ENCODE assay signal across 10 cellular contexts in the genomic region with DNA sequence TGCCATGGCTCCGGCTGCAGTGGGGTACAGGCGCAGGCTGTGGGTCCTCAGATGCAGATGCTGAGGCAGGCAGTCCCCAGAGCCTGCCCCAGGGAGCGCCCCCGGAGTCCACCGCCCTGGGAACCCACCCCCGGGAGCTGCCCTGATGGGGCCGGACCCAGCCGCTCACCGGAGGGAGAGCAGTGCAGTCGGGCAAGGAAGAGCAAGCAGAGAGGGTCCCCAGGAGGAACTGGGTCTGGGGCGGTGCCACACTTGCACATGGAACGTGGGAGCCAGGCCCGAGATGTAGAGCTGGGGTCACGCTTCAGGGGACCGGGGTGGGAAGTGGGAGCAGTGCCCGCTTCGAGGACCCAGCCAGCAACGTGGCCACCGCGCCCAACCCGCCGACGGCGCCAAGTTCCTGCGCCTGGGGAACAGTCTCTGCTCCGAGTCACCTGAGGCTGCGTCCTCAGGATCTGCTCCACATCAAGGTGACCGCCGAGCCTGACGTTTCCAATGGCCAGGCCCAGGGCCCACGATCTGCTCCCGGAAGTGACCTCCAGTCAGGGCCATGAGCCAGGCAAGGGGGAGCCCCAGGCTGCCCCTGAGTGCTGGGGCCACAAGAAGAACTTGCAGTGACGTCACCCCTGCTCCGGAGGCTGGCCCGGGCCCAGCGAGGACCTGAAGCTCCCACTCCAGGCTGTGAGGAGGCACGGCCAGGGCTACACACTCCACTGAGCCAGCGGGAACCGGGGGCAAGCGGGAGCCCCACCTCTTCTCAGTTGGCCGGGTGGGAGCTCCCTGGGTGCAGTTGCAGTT. TPM values are rescaled to one million over a fixed set of nuclear protein-coding genes. Genes with fewer than 3 reads are reported as not detected.
A peak's percentile ranks its signal among the peaks of the same experiment; 100 is the strongest.
DNase-seq lines count a peak whose midpoint lies in the region; ATAC-seq and TF ChIP-seq lines count a peak whose summit lies in the region.
"Had no signal": no experiment of that assay in that cellular context is flagged by ENCODE, and none has a peak within 500 bp of the region (broad histone marks: within the 10 kb centered on the region; RNA-seq: fewer than 3 reads in every experiment).

No MANE protein-coding gene starts in this region.

- H3K4me3 ChIP-seq in GM23338 (no peak overlapping the region), skeletal muscle satellite cell (ENCODE audit: low read length) (no peak overlapping the region)
- H3K4me3 ChIP-seq: BLaER1 treated with 17β-estradiol and CSF1 and Interleukin-3, amounts not matched to agents 10 nM and 100 nM had no signal

- DNase-seq in GM23338 (ENCODE audit: low spot score) (peak; percentile 2), chondrocyte (ENCODE audit: low spot score) (peak; percentile 79), iPS-NIHi11 (ENCODE audit: low spot score) (peak; percentile 7), hippocampal formation (lab: John Stamatoyannopoulos, UW) (no peak), SW 1271 (lab: John Stamatoyannopoulos, UW) (no peak), glomerular visceral epithelial cell (ENCODE audit: extremely low spot score) (no peak), NCI-H2029 treated with DMSO at 0.1 percent for 48 hours (lab: John Stamatoyannopoulos, UW) (no peak)

- H3K79me2 ChIP-seq in GM23338 (replicated peaks; ENCODE audit: insufficient read depth), result no peaks in the 10 kb centered on the region

- H3K27me3 Mint-ChIP-seq in GM23338 (ENCODE audit: insufficient read depth, low read depth, poor library complexity) (no peaks in the 10 kb centered on the region), chondrocyte (ENCODE audit: low read depth) (peaks cover 12% of the 10 kb centered on the region)
- H3K27me3 Mint-ChIP-seq: dendritic cell treated with granulocyte-macrophage colony-stimulating factor and Interleukin-4, amounts not matched to agents 40 ng/mL and 50 ng/mL, for 4 days had no signal

- H3K27ac Mint-ChIP-seq in GM23338 (no peak overlapping the region), chondrocyte (ENCODE audit: unreplicated experiment) (no peak overlapping the region)
- H3K27ac Mint-ChIP-seq: dendritic cell treated with granulocyte-macrophage colony-stimulating factor and Interleukin-4, amounts not matched to agents 40 ng/mL and 50 ng/mL, for 4 days had no signal

- H3K9me2 ChIP-seq in GM23338 (ENCODE audit: insufficient read depth), result no peaks in the 10 kb centered on the region

- peak overlapping the region; percentile 59; the same call in 1 of the 2 replicates for H2AFZ ChIP-seq in GM23338

- H3K4me1 ChIP-seq in GM23338 (ENCODE audit: insufficient read depth) (no peaks in the 10 kb centered on the region), skeletal muscle satellite cell (ENCODE audit: control insufficient read depth, insufficient read depth, low read length) (no peaks in the 10 kb centered on the region)

- H3K9me3 Mint-ChIP-seq in GM23338, result no peaks in the 10 kb centered on the region
- H3K9me3 Mint-ChIP-seq in chondrocyte (ENCODE audit: low read depth), result peaks cover 9% of the 10 kb centered on the region
- H3K9me3 Mint-ChIP-seq: dendritic cell treated with granulocyte-macrophage colony-stimulating factor and Interleukin-4, amounts not matched to agents 40 ng/mL and 50 ng/mL, for 4 days had no signal

- no peaks in the 10 kb centered on the region for H3K9me3 ChIP-seq in skeletal muscle satellite cell (replicated peaks; ENCODE audit: low read length)

- H3K4me2 ChIP-seq in GM23338 (no peak overlapping the region), skeletal muscle satellite cell (ENCODE audit: low read length) (peak overlapping the region; percentile 11)
- H3K4me2 ChIP-seq: BLaER1 treated with 17β-estradiol and CSF1 and Interleukin-3, amounts not matched to agents 10 nM and 100 nM had no signal

- ATAC-seq in GM23338, result peak; percentile 50

- no peaks in the 10 kb centered on the region for H3K4me1 Mint-ChIP-seq in GM23338
- no peaks in the 10 kb centered on the region for H3K4me1 Mint-ChIP-seq in chondrocyte (ENCODE audit: low read depth)

- H3K4me3 Mint-ChIP-seq in GM23338, result no peak overlapping the region
- no peak overlapping the region for H3K4me3 Mint-ChIP-seq in chondrocyte (ENCODE audit: unreplicated experiment)
- H3K4me3 Mint-ChIP-seq: dendritic cell treated with granulocyte-macrophage colony-stimulating factor and Interleukin-4, amounts not matched to agents 40 ng/mL and 50 ng/mL, for 4 days had no signal

- no peak for TF ChIP-seq CTCF in GM23338 (conservative IDR thresholded peaks at IDR 0.05; ENCODE audit: low read depth in 2 of 2)
- no peak for TF ChIP-seq CTCF in chondrocyte (IDR thresholded peaks at IDR 0.05)

- H3K27ac ChIP-seq in GM23338 (ENCODE audit: low read depth), result no peak overlapping the region
- H3K27ac ChIP-seq: BLaER1 treated with 17β-estradiol and CSF1 and Interleukin-3, amounts not matched to agents 10 nM and 100 nM had no signal

- H3K36me3 Mint-ChIP-seq in GM23338 (ENCODE audit: low read depth) (no peaks in the 10 kb centered on the region), chondrocyte (ENCODE audit: low read depth) (peaks cover 2% of the 10 kb centered on the region)

- H3K27me3 ChIP-seq in GM23338 (ENCODE audit: insufficient read depth), result no peaks in the 10 kb centered on the region
- peaks cover 5% of the 10 kb centered on the region for H3K27me3 ChIP-seq in skeletal muscle satellite cell (ENCODE audit: control insufficient read depth, insufficient read depth, low read length)
- H3K27me3 ChIP-seq: BLaER1 treated with 17β-estradiol and CSF1 and Interleukin-3, amounts not matched to agents 10 nM and 100 nM had no signal

- H4K20me1 ChIP-seq in GM23338 (replicated peaks; ENCODE audit: insufficient read depth), result no peaks in the 10 kb centered on the region
- H4K20me1 ChIP-seq: BLaER1 treated with 17β-estradiol and CSF1 and Interleukin-3, amounts not matched to agents 10 nM and 100 nM had no signal

- no peak overlapping the region for H3K9ac ChIP-seq in skeletal muscle satellite cell (ENCODE audit: low read depth, low read length)
- H3K9ac ChIP-seq: BLaER1 treated with 17β-estradiol and CSF1 and Interleukin-3, amounts not matched to agents 10 nM and 100 nM had no signal

- H3K36me3 ChIP-seq in GM23338 (ENCODE audit: insufficient read depth), result no peaks in the 10 kb centered on the region
- no peaks in the 10 kb centered on the region for H3K36me3 ChIP-seq in skeletal muscle satellite cell (ENCODE audit: insufficient read depth, low read length)
- H3K36me3 ChIP-seq: BLaER1 treated with 17β-estradiol and CSF1 and Interleukin-3, amounts not matched to agents 10 nM and 100 nM had no signal

- no peaks in the 10 kb centered on the region for H3F3A ChIP-seq in GM23338 (replicated peaks; ENCODE audit: low read depth)

TF ChIP-seq in GM23338, 12 proteins besides CTCF, POLR2A, EP300 and RAD21 (continues in another document):
- TF ChIP-seq, protein P1, sequence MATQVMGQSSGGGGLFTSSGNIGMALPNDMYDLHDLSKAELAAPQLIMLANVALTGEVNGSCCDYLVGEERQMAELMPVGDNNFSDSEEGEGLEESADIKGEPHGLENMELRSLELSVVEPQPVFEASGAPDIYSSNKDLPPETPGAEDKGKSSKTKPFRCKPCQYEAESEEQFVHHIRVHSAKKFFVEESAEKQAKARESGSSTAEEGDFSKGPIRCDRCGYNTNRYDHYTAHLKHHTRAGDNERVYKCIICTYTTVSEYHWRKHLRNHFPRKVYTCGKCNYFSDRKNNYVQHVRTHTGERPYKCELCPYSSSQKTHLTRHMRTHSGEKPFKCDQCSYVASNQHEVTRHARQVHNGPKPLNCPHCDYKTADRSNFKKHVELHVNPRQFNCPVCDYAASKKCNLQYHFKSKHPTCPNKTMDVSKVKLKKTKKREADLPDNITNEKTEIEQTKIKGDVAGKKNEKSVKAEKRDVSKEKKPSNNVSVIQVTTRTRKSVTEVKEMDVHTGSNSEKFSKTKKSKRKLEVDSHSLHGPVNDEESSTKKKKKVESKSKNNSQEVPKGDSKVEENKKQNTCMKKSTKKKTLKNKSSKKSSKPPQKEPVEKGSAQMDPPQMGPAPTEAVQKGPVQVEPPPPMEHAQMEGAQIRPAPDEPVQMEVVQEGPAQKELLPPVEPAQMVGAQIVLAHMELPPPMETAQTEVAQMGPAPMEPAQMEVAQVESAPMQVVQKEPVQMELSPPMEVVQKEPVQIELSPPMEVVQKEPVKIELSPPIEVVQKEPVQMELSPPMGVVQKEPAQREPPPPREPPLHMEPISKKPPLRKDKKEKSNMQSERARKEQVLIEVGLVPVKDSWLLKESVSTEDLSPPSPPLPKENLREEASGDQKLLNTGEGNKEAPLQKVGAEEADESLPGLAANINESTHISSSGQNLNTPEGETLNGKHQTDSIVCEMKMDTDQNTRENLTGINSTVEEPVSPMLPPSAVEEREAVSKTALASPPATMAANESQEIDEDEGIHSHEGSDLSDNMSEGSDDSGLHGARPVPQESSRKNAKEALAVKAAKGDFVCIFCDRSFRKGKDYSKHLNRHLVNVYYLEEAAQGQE (IDR thresholded peaks at IDR 0.05; ENCODE audit: unreplicated experiment), result no peak
- TF ChIP-seq NANOG (IDR thresholded peaks at IDR 0.05; ENCODE audit: borderline replicate concordance), result no peak

RNA-seq across cellular contexts. Expression of a gene that starts 27.0 kb away (rescaled TPM):
- total RNA-seq in GM23338 (2014; rRNA removed; shearing (Covaris generic)), result 86.4 and 88.5 TPM in 2 replicates
- 83.5 and 87.6 TPM in 2 replicates for polyA plus RNA-seq in GM23338 (2016; fragmentation: Nextera tagmentation; extraction: Ambion mirVana)
- 148 to 162 TPM (median 149 TPM) in 3 replicates for total RNA-seq in chondrocyte
- total RNA-seq in skeletal muscle satellite cell (2012; rRNA removed), result 87.7 and 114 TPM in 2 replicates

Comparison
In these comparisons a context has a peak if more than half of its experiments do, and no peak if none do; other contexts are left out.
1. DNase-seq: peak in GM23338 (single experiment), chondrocyte (single experiment) and iPS-NIHi11 (single experiment); none in hippocampal formation (0 of 2), SW 1271 (0 of 2), glomerular visceral epithelial cell (single experiment) and NCI-H2029 treated with DMSO at 0.1 percent for 48 hours (single experiment).